ENCODE assay signal across 8 cellular contexts in genomic region chr1:2411801-2412394, GRCh38. TPM values are rescaled to one million over a fixed set of nuclear protein-coding genes. Genes with fewer than 3 reads are reported as not detected.
DNase-seq lines count a peak whose midpoint lies in the region; ATAC-seq and TF ChIP-seq lines count a peak whose summit lies in the region.

No MANE protein-coding gene starts in this region.

- no peaks in the 10 kb centered on the region for H3K9me3 ChIP-seq in T-helper 17 cell (ENCODE audit: control insufficient read depth, low read length, poor library complexity, severe bottlenecking)
- H3K9me3 ChIP-seq in psoas muscle = no peaks in the 10 kb centered on the region

- H3K4me3 Mint-ChIP-seq in T-helper 17 cell = peak overlapping the region; percentile 88

- intact Hi-C loops in psoas muscle (cut with DNase I) = loop anchor here (5.0 to 10.0 kb wide), 3 partner anchors 115 to 233 kb away; partner anchors contain the start of genes HES5 (in 1 of the 2) and PANK4 (in 1 of the 2)

- peak overlapping the region; percentile 94 for H3K27ac Mint-ChIP-seq in T-helper 17 cell

- peaks cover 30% of the 10 kb centered on the region for H3K4me1 Mint-ChIP-seq in T-helper 17 cell

- H3K36me3 Mint-ChIP-seq in T-helper 17 cell (ENCODE audit: low read depth) = no peaks in the 10 kb centered on the region

- ATAC-seq in GM18907 (IDR thresholded peaks at IDR 0.05; ENCODE audit: unreplicated experiment) = peak; percentile 22
- ATAC-seq in HG03097 (IDR thresholded peaks at IDR 0.05; ENCODE audit: low FRiP score, unreplicated experiment) = peak; percentile 22
- ATAC-seq in T-helper 17 cell = peak; percentile 21
- peak in 2 of 4 donors; percentile 10 to 14 for ATAC-seq in psoas muscle

- no peak for DNase-seq in AG09309 (ENCODE audit: low read depth)
- no peak for DNase-seq in T-helper 17 cell
- DNase-seq in fibroblast of pulmonary artery (ENCODE audit: low read depth) = no peak
- no peak for DNase-seq in psoas muscle
- no peak for DNase-seq in SKM-1 (lab: John Stamatoyannopoulos, UW; ENCODE audit: unreplicated experiment)
- DNase-seq in central memory CD4-positive, alpha-beta T cell = no peak

- TF ChIP-seq CTCF in AG09309 (IDR thresholded peaks at IDR 0.05; ENCODE audit: control insufficient read depth, insufficient read depth, low read depth, low read length, missing control alignments) = no peak
- no peak for TF ChIP-seq CTCF in fibroblast of pulmonary artery (IDR thresholded peaks at IDR 0.05; ENCODE audit: low read length, missing control alignments)
- no peak for TF ChIP-seq CTCF in psoas muscle (IDR thresholded peaks at IDR 0.05)

- WGBS in psoas muscle, 3 donors = 4 to 5% (median 5%) methylated on average over 24 to 38 of the region's 38 CpGs

- H3K4me1 ChIP-seq in psoas muscle = peaks cover 19% of the 10 kb centered on the region

- H3K36me3 ChIP-seq in psoas muscle (ENCODE audit: insufficient read depth in 1 of 2, low read depth in 1 of 2) = peaks cover 0 to 30% of the 10 kb centered on the region in 2 donors

- peak overlapping the region; percentile 67 for H3K4me3 ChIP-seq in AG09309 (ENCODE audit: control insufficient read depth, low read depth, low read length)
- H3K4me3 ChIP-seq in fibroblast of pulmonary artery (replicated peaks; ENCODE audit: low read depth, low read length) = peak overlapping the region; percentile 82
- peak overlapping the region; percentile 100 for H3K4me3 ChIP-seq in psoas muscle

- peak overlapping the region; percentile 91 for H3K27ac ChIP-seq in psoas muscle

- no peaks in the 10 kb centered on the region for H3K27me3 Mint-ChIP-seq in T-helper 17 cell

- peaks cover 0 to 8% (median 3%) of the 10 kb centered on the region in 3 donors for H3K27me3 ChIP-seq in psoas muscle (ENCODE audit: insufficient read depth in 3 of 3, low read length in 2 of 3)

RNA-seq across cellular contexts. Expression of gene PEX10, which starts 0.5 kb away (rescaled TPM):
- total RNA-seq in T-helper 17 cell = 1 to 10 TPM; 7.3 to 8.3 TPM
- total RNA-seq in psoas muscle = 10 to 100 TPM; 14.1 to 19.7 (median 17.1) TPM
- polyA plus RNA-seq in psoas muscle = 10 to 100 TPM; 12.6 to 18.4 (median 16.2) TPM

RNA-seq across cellular contexts. Expression of gene RER1, which starts 20.3 kb away (rescaled TPM):
- total RNA-seq in T-helper 17 cell (10 to 100 TPM; 68.4 to 70.0 TPM), psoas muscle (10 to 100 TPM; 71.1 to 97.6 (median 86.7) TPM)
- 100 to 1,000 TPM in 1 of 3 donors, 10 to 100 TPM in 2; 68.8 to 119 (median 91.3) TPM for polyA plus RNA-seq in psoas muscle

RNA-seq across cellular contexts. Expression of gene MORN1, which starts 20.5 kb away (rescaled TPM):
- 1 to 10 TPM; 7.0 to 8.4 TPM for total RNA-seq in T-helper 17 cell
- total RNA-seq in psoas muscle = 1 to 10 TPM; 3.6 to 6.3 (median 4.5) TPM
- 1 to 10 TPM; 1.2 to 7.3 (median 3.1) TPM for polyA plus RNA-seq in psoas muscle
